24 cellular contexts compared by ENCODE assay signal in genomic region chr3:160253298-160253697, GRCh38. TPM values are rescaled to one million over a fixed set of nuclear protein-coding genes. Genes with fewer than 3 reads are reported as not detected.
"Had no signal": no experiment of that assay in that cellular context is flagged by ENCODE, and none has a peak within 500 bp of the region (broad histone marks: within the 10 kb centered on the region; RNA-seq: fewer than 3 reads in every experiment).

No MANE protein-coding gene starts in this region.

- DNase-seq: Karpas-422; KBM-7; MV-4-11; NCI-H1048; NCI-H1105; NCI-H1417; NCI-H1436 treated with DMSO at 0.1 percent for 48 hours; NCI-H1694; NCI-H187 treated with DMSO at 0.1 percent for 48 hours; NCI-H2029 treated with DMSO at 0.1 percent for 48 hours; NCI-H2171 treated with DMSO at 0.1 percent for 48 hours; NCI-H345; NCI-H446 treated with DMSO at 0.1 percent for 48 hours; NCI-H510A treated with DMSO at 0.1 percent for 48 hours; NCI-H82; NK-92 treated with Interleukin-12 subunit alpha and Interleukin-12 subunit beta, amount 100 ng/mL, for 24 hours; PC-3; SHP77 treated with DMSO at 0.1 percent for 48 hours had no signal

- H3K36me3 ChIP-seq: SJSA1 had no signal

- H3K27me3 ChIP-seq: SJSA1 had no signal

- H3K9me3 ChIP-seq: SJSA1 had no signal

- H3K4me3 ChIP-seq: SJSA1, SK-N-MC had no signal

- H3K4me1 ChIP-seq: SJSA1 had no signal

- ATAC-seq: Panc1, PC-3, Right ventricle myocardium inferior had no signal

- H3K27ac ChIP-seq: SJSA1, SK-N-MC had no signal

RNA-seq across cellular contexts. Expression of gene C3orf80, which starts 28.1 kb away (rescaled TPM):
- total RNA-seq: HT-29, OCI-LY7, SJSA1 had no signal
